ENCODE assay signal across 10 cellular contexts in genomic region chr11:66119348-66120133, GRCh38. TPM values are rescaled to one million over a fixed set of nuclear protein-coding genes. Genes with fewer than 3 reads are reported as not detected.
A peak's percentile ranks its signal among the peaks of the same experiment; 100 is the strongest.
DNase-seq lines count a peak whose midpoint lies in the region; ATAC-seq and TF ChIP-seq lines count a peak whose summit lies in the region.
"Had no signal": no experiment of that assay in that cellular context is flagged by ENCODE, and none has a peak within 500 bp of the region (broad histone marks: within the 10 kb centered on the region; RNA-seq: fewer than 3 reads in every experiment).

No MANE protein-coding gene starts in this region.

- peaks cover 82% of the 10 kb centered on the region for H3K79me2 ChIP-seq in osteoblast (ENCODE audit: insufficient read depth, low read length)

- no peak overlapping the region for H3K4me3 ChIP-seq in RWPE2 (ENCODE audit: severe bottlenecking)
- H3K4me3 ChIP-seq in osteoblast (ENCODE audit: insufficient read depth, low read length): no peak overlapping the region

- H3K4me1 ChIP-seq in RWPE2 (ENCODE audit: insufficient read depth, poor library complexity, severe bottlenecking) (peaks cover 46% of the 10 kb centered on the region), osteoblast (ENCODE audit: insufficient read depth, low read length) (peaks cover 33% of the 10 kb centered on the region)

- peak overlapping the region; percentile 70 for H3K4me2 ChIP-seq in osteoblast (ENCODE audit: insufficient read depth, low read length)

- TF ChIP-seq CTCF in RWPE2 (IDR thresholded peaks at IDR 0.05; ENCODE audit: poor library complexity, severe bottlenecking) (no peak), osteoblast (IDR thresholded peaks at IDR 0.05; ENCODE audit: extremely low read depth, low read depth, low read length) (no peak)

- H3K36me3 ChIP-seq in RWPE2 (ENCODE audit: low read depth) (no peaks in the 10 kb centered on the region), osteoblast (ENCODE audit: insufficient read depth, low read length) (no peaks in the 10 kb centered on the region)

- H3K27me3 ChIP-seq in RWPE2 (ENCODE audit: insufficient read depth, poor library complexity, severe bottlenecking) (no peaks in the 10 kb centered on the region), osteoblast (ENCODE audit: insufficient read depth, low read length) (no peaks in the 10 kb centered on the region)

- peaks cover 9% of the 10 kb centered on the region for H4K20me1 ChIP-seq in osteoblast (ENCODE audit: insufficient read depth, low read length)

- peak; percentile 73 for DNase-seq in ELF-1 (ENCODE audit: low read depth, low spot score)
- no peak for DNase-seq in RWPE2 (ENCODE audit: low spot score)
- peak; percentile 62 for DNase-seq in fibroblast of peridontal ligament (ENCODE audit: extremely low read depth)
- DNase-seq in osteoblast (ENCODE audit: insufficient read length, low spot score, missing footprints): no peak
- DNase-seq in NCI-H2081 (lab: John Stamatoyannopoulos, UW): no peak
- no peak for DNase-seq in ecto neural progenitor cell (ENCODE audit: low spot score)
- DNase-seq: NCI-H2029 treated with DMSO at 0.1 percent for 48 hours had no signal

- H3K27ac ChIP-seq in RWPE2 (ENCODE audit: poor library complexity, severe bottlenecking) (peak overlapping the region; percentile 98), osteoblast (ENCODE audit: low read depth, low read length) (peak overlapping the region; percentile 83)

- peak overlapping the region; percentile 45 for H2AFZ ChIP-seq in osteoblast (ENCODE audit: low read length)

- no peaks in the 10 kb centered on the region for H3K9me3 ChIP-seq in RWPE2 (ENCODE audit: severe bottlenecking)
- no peaks in the 10 kb centered on the region for H3K9me3 ChIP-seq in osteoblast (ENCODE audit: low read depth, low read length)

- ATAC-seq in RWPE2 (ENCODE audit: low read depth): peak; percentile 88
- no peak for ATAC-seq in HG03135 (IDR thresholded peaks at IDR 0.05; ENCODE audit: unreplicated experiment)
- ATAC-seq in HG03457 (IDR thresholded peaks at IDR 0.05; ENCODE audit: unreplicated experiment): no peak
- ATAC-seq: sciatic nerve had no signal

RNA-seq across cellular contexts. Expression of gene PACS1, which starts 49.5 kb away (rescaled TPM):
- 38.0 and 39.8 TPM in 2 replicates for total RNA-seq in osteoblast

Comparison
In these comparisons a context has a peak if more than half of its experiments do, and no peak if none do; other contexts are left out.
1. DNase-seq: peak in ELF-1 (single experiment) and fibroblast of peridontal ligament (single experiment); none in RWPE2 (single experiment), osteoblast (single experiment), NCI-H2081 (0 of 2) and ecto neural progenitor cell (single experiment).